In the genomic region with DNA sequence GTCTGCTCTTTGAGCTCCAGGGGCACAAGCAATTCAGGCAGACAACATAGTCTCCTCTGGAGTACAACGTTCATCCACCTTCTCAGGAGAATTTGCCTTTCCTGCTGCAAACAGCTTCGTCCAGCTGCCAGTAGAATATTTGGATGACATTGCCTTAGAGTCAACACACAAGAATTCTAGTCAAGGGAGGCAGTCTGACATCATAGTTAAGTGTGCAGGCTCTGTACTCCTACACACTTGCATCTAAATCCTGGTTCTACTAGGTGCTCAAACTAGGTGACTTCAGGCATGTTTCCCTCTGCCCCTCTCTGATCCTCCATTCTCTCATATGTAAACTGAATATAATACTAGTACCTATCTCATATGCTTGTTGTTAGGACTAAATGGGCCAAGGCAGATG, we compare ENCODE assay signal across 1 cellular context.
TF ChIP-seq lines count a peak whose summit lies in the region.

No MANE protein-coding gene starts in this region.

TF ChIP-seq in K562, 482 proteins besides CTCF, POLR2A, EP300 and RAD21:
- TF ChIP-seq, protein P1, sequence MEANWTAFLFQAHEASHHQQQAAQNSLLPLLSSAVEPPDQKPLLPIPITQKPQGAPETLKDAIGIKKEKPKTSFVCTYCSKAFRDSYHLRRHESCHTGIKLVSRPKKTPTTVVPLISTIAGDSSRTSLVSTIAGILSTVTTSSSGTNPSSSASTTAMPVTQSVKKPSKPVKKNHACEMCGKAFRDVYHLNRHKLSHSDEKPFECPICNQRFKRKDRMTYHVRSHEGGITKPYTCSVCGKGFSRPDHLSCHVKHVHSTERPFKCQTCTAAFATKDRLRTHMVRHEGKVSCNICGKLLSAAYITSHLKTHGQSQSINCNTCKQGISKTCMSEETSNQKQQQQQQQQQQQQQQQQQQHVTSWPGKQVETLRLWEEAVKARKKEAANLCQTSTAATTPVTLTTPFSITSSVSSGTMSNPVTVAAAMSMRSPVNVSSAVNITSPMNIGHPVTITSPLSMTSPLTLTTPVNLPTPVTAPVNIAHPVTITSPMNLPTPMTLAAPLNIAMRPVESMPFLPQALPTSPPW (CRISPR knock-in tag; IDR thresholded peaks at IDR 0.05): no peak
- TF ChIP-seq CREM (IDR thresholded peaks at IDR 0.05; ENCODE audit: low read depth): peak; percentile 24; the same call in 1 of the 2 replicates
